In genomic region chr1:238895911-238896310, GRCh38 we compare ENCODE assay signal across 28 cellular contexts.
DNase-seq lines count a peak whose midpoint lies in the region; FAIRE-seq and TF ChIP-seq lines count a peak whose summit lies in the region.
"Had no signal": no experiment of that assay in that cellular context is flagged by ENCODE, and none has a peak within 500 bp of the region (broad histone marks: within the 10 kb centered on the region; RNA-seq: fewer than 3 reads in every experiment).

No MANE protein-coding gene starts in this region.

- TF ChIP-seq CTCF in bronchial epithelial cell (IDR thresholded peaks at IDR 0.05; ENCODE audit: insufficient read depth, low read length, severe bottlenecking), result no peak

- no peak overlapping the region for H3K18ac ChIP-seq in mesendoderm (ENCODE audit: low read length)

- no peak overlapping the region for H3K9ac ChIP-seq in mesendoderm (ENCODE audit: low read length)
- H3K9ac ChIP-seq: GM23248 had no signal

- DNase-seq in EL (peak; percentile 34), M059J (ENCODE audit: low read depth) (peak; percentile 9), bronchial epithelial cell (ENCODE audit: low read depth) (peak; percentile 89), kidney tubule cell (ENCODE audit: low spot score) (peak; percentile 92), mesendoderm (no peak), cortex of kidney (lab: John Stamatoyannopoulos, UW) (no peak), KBM-7 (no peak)
- DNase-seq: ACHN; activated CD4-positive, alpha-beta memory T cell treated with anti-CD3 and anti-CD28 coated beads for 36 hours; activated CD4-positive, alpha-beta T cell treated with anti-CD3 and anti-CD28 coated beads for 1 hour; activated CD8-positive, alpha-beta memory T cell treated with anti-CD3 and anti-CD28 coated beads, Interleukin-2, amount 50 U/mL, for 48 hours; activated naive CD4-positive, alpha-beta T cell treated with anti-CD3 and anti-CD28 coated beads for 36 hours; body of pancreas; CD4-positive, alpha-beta memory T cell; cerebellar nuclear complex; GM23248; hypothalamus; Kasumi-1; left ventricle myocardium inferior; NCI-H146; NCI-H2107; NCI-H446 treated with DMSO at 0.1 percent for 48 hours; SHP77; small intestine; stimulated activated naive CD8-positive, alpha-beta T cell treated with anti-CD3 and anti-CD28 coated beads, Interleukin-15, amount 100 ng/mL, for 72 hours had no signal

- no peak overlapping the region for H2BK5ac ChIP-seq in mesendoderm (ENCODE audit: low read length)

- no peaks in the 10 kb centered on the region for H3K4me1 ChIP-seq in mesendoderm (ENCODE audit: control insufficient read depth, low read depth, low read length)
- H3K4me1 ChIP-seq: body of pancreas, left ventricle myocardium inferior, right atrium auricular region had no signal

- H3K36me3 ChIP-seq in bronchial epithelial cell (ENCODE audit: control insufficient read depth, insufficient read depth, low read length) (no peaks in the 10 kb centered on the region), mesendoderm (ENCODE audit: control insufficient read depth, insufficient read depth, low read length) (no peaks in the 10 kb centered on the region)
- H3K36me3 ChIP-seq: left ventricle myocardium inferior, right atrium auricular region, thoracic aorta had no signal

- FAIRE-seq in bronchial epithelial cell (lab: Jason Lieb, UNC), result peak; percentile 81
- FAIRE-seq: GM18507, small intestine had no signal

- no peak overlapping the region for H3K4ac ChIP-seq in mesendoderm (ENCODE audit: low read depth, low read length)

- H3K79me1 ChIP-seq in mesendoderm (ENCODE audit: low read length), result no peaks in the 10 kb centered on the region

- no peaks in the 10 kb centered on the region for H3K79me2 ChIP-seq in mesendoderm (ENCODE audit: control insufficient read depth, insufficient read depth, low read length)

- no peak overlapping the region for H2AK5ac ChIP-seq in mesendoderm (ENCODE audit: low read length)

- H3K27me3 ChIP-seq in bronchial epithelial cell (ENCODE audit: control insufficient read depth, insufficient read depth, low read length) (no peaks in the 10 kb centered on the region), mesendoderm (ENCODE audit: insufficient read depth, low read length, poor library complexity) (no peaks in the 10 kb centered on the region)
- H3K27me3 ChIP-seq: body of pancreas, right atrium auricular region had no signal

- no peak overlapping the region for H3K27ac ChIP-seq in mesendoderm (ENCODE audit: low read depth, low read length)
- H3K27ac ChIP-seq: body of pancreas, GM23248, left ventricle myocardium inferior, right atrium auricular region, thoracic aorta had no signal

- no CpG with 5 or more reads among the region's 2 CpGs for WGBS in mesendoderm (ENCODE audit: extremely low coverage, insufficient coverage, low lambda C conversion rate)

- in situ Hi-C loops in KBM-7 (cut with MboI; ENCODE audit: low pct_unique_long_range_greater_than_20kb, low sequenced_read_pairs), result no loop called here

- no peak overlapping the region for H4K5ac ChIP-seq in mesendoderm (ENCODE audit: low read length)

- no peak overlapping the region for H3K23ac ChIP-seq in mesendoderm (ENCODE audit: low read length)

- no peak overlapping the region for H3K56ac ChIP-seq in mesendoderm (ENCODE audit: low read length)

- no peak overlapping the region for H4K8ac ChIP-seq in mesendoderm (ENCODE audit: low read depth, low read length)

- H3K4me2 ChIP-seq in mesendoderm (ENCODE audit: low read length), result no peak overlapping the region

- H3K4me3 ChIP-seq in bronchial epithelial cell (ENCODE audit: low read depth, low read length) (no peak overlapping the region), mesendoderm (ENCODE audit: low read length) (no peak overlapping the region)
- H3K4me3 ChIP-seq: body of pancreas, GM23248, left ventricle myocardium inferior, right atrium auricular region, thoracic aorta had no signal

- no peak overlapping the region for H2BK120ac ChIP-seq in mesendoderm (ENCODE audit: low read depth, low read length)

- no peak overlapping the region for H2BK15ac ChIP-seq in mesendoderm (replicated peaks; ENCODE audit: low read depth)

Comparison
In these comparisons a context has a peak if more than half of its experiments do, and no peak if none do; other contexts are left out.
1. DNase-seq: peak in EL (single experiment), M059J (single experiment), bronchial epithelial cell (single experiment) and kidney tubule cell (single experiment); none in mesendoderm (single experiment), cortex of kidney (single experiment) and KBM-7 (single experiment).